ENCODE assay signal across 9 cellular contexts in the genomic region with DNA sequence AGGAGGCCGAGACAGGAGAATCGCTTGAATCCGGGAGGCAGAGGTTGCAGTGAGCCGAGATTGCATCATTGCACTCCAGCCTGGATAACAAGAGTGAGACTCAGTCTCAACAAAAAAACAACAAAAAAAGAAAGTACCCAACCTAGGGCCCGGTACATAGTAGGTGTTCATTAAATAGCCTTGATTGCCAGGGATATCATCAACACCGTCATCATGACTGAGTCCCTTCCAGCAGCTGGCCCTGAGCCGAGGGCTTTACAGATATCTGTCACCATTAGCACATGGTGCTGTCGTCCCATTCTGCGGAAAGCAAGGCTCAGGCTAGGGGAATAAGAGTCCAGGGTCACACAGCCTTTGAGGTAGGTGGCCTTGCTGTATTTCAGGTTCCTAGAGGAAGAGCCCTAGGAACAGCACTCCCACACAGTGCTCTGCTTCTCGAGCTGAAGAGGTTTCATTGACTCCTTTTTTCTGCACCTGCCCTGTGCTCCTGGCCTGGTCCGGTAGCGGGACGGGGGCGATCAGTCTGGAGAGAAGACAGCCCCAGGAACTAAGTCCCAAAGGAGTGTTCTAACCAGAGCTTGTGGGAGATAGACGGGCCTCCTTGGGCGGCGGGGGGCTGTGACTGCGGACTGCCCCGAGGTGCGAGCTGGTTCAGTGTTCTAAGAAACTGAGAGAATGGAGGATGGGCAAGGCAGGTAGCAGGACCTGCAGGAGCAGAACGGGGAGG. TPM values are rescaled to one million over a fixed set of nuclear protein-coding genes. Genes with fewer than 3 reads are reported as not detected.
DNase-seq lines count a peak whose midpoint lies in the region; ATAC-seq and TF ChIP-seq lines count a peak whose summit lies in the region.
"Had no signal": no experiment of that assay in that cellular context is flagged by ENCODE, and none has a peak within 500 bp of the region (broad histone marks: within the 10 kb centered on the region; RNA-seq: fewer than 3 reads in every experiment).

No MANE protein-coding gene starts in this region.

- intact Hi-C loops in A673 (cut with micrococcal nuclease; ENCODE audit: unreplicated experiment): loop anchor here (5.0 kb wide), 1 partner anchor 44 kb away; no protein-coding TSS in a partner anchor
- intact Hi-C loops in dendritic cell treated with granulocyte-macrophage colony-stimulating factor and Interleukin-4, amounts not matched to agents 40 ng/mL and 50 ng/mL, for 4 days (cut with micrococcal nuclease): loop anchor here (5.0 kb wide), 1 partner anchor 51 kb away; no protein-coding TSS in a partner anchor
- intact Hi-C loops in left colon (cut with DNase I, micrococcal nuclease): no loop called here

- no peaks in the 10 kb centered on the region for H3K36me3 Mint-ChIP-seq in dendritic cell treated with granulocyte-macrophage colony-stimulating factor and Interleukin-4, amounts not matched to agents 40 ng/mL and 50 ng/mL, for 4 days (ENCODE audit: low read depth)
- no peaks in the 10 kb centered on the region for H3K36me3 Mint-ChIP-seq in nephron (ENCODE audit: low read depth)

- peaks cover 52% of the 10 kb centered on the region for H3K27me3 Mint-ChIP-seq in dendritic cell treated with granulocyte-macrophage colony-stimulating factor and Interleukin-4, amounts not matched to agents 40 ng/mL and 50 ng/mL, for 4 days
- peaks cover 6% of the 10 kb centered on the region for H3K27me3 Mint-ChIP-seq in nephron (ENCODE audit: low read depth)

- H3K36me3 ChIP-seq in A673 (ENCODE audit: insufficient read depth, low read length, poor library complexity, severe bottlenecking): no peaks in the 10 kb centered on the region
- no peaks in the 10 kb centered on the region for H3K36me3 ChIP-seq in HUES64 (ENCODE audit: insufficient read depth, low read length)

- H3K9me3 Mint-ChIP-seq in dendritic cell treated with granulocyte-macrophage colony-stimulating factor and Interleukin-4, amounts not matched to agents 40 ng/mL and 50 ng/mL, for 4 days: no peaks in the 10 kb centered on the region
- H3K9me3 Mint-ChIP-seq in nephron: no peaks in the 10 kb centered on the region

- POLR2A ChIA-PET in A673 (lab: Charles Lee; ENCODE audit: low non-redundant PET): no interaction called here

- H3K4me3 Mint-ChIP-seq in dendritic cell treated with granulocyte-macrophage colony-stimulating factor and Interleukin-4, amounts not matched to agents 40 ng/mL and 50 ng/mL, for 4 days: peak overlapping the region; percentile 67
- peak overlapping the region; percentile 71 to 80 (median 79) for H3K4me3 Mint-ChIP-seq in nephron

- TF ChIP-seq CTCF in A673 (conservative IDR thresholded peaks at IDR 0.05; ENCODE audit: low read depth, low read length) (no peak), nephron (IDR thresholded peaks at IDR 0.05; ENCODE audit: unreplicated experiment in 3 of 3) (no peak)

- TSS peak; percentile 46 for BruUV-seq in A673 (replicated peaks; lab: Mats Ljungman, UMichigan)

- H3K9ac ChIP-seq in HUES64 (ENCODE audit: low read depth, low read length): peak overlapping the region; percentile 48; the same call in 1 of the 2 replicates

- H3K27me3 ChIP-seq in A673 (replicated peaks; ENCODE audit: insufficient read depth, low read depth, low read length, poor library complexity) (no peaks in the 10 kb centered on the region), HUES64 (ENCODE audit: insufficient read depth, low read length) (no peaks in the 10 kb centered on the region; the same call in 1 of the 2 replicates)

- peaks cover 67% of the 10 kb centered on the region for H3K4me1 Mint-ChIP-seq in dendritic cell treated with granulocyte-macrophage colony-stimulating factor and Interleukin-4, amounts not matched to agents 40 ng/mL and 50 ng/mL, for 4 days (ENCODE audit: low read depth)
- peaks cover 72% of the 10 kb centered on the region for H3K4me1 Mint-ChIP-seq in nephron

- H3K4me3 ChIP-seq in A673 (ENCODE audit: low read depth, low read length, poor library complexity, severe bottlenecking): peak overlapping the region; percentile 43
- peak overlapping the region; percentile 47 for H3K4me3 ChIP-seq in HUES64 (ENCODE audit: low read length)

- H3K27ac ChIP-seq in A673 (ENCODE audit: low read depth, low read length, poor library complexity, severe bottlenecking): peak overlapping the region; percentile 89
- H3K27ac ChIP-seq in HUES64 (ENCODE audit: low read depth, low read length): peak overlapping the region; percentile 91

- H3K27ac Mint-ChIP-seq in dendritic cell treated with granulocyte-macrophage colony-stimulating factor and Interleukin-4, amounts not matched to agents 40 ng/mL and 50 ng/mL, for 4 days: peak overlapping the region; percentile 75
- H3K27ac Mint-ChIP-seq in nephron: peak overlapping the region; percentile 94 to 96 (median 96)

- no peak for ATAC-seq in left colon

- 35% methylated on average over 21 of the region's 21 CpGs for WGBS in HUES64

- DNase-seq in A673 (ENCODE audit: low spot score) (no peak), NCI-H345 treated with DMSO at 0.1 percent for 48 hours (lab: John Stamatoyannopoulos, UW; ENCODE audit: unreplicated experiment) (no peak), left colon (no peak), midbrain (lab: John Stamatoyannopoulos, UW) (no peak)
- no peak for DNase-seq in stimulated activated CD4-positive, alpha-beta T cell treated with anti-CD3 and anti-CD28 coated beads, Interleukin-4, amount 100 ng/mL, for 1 hour
- DNase-seq: GDM1 had no signal

- CTCF ChIA-PET in A673 (lab: Charles Lee): interaction anchor here (0.6 to 0.7 kb wide), 2 partner anchors 36 to 121 kb away, joined by 3 to 9 read pairs; no protein-coding TSS in a partner anchor

- peaks cover 41% of the 10 kb centered on the region for H3K4me1 ChIP-seq in A673 (ENCODE audit: insufficient read depth, low read length, poor library complexity, severe bottlenecking)
- peaks cover 40% of the 10 kb centered on the region for H3K4me1 ChIP-seq in HUES64 (ENCODE audit: insufficient read depth, low read length)

- no peaks in the 10 kb centered on the region for H3K9me3 ChIP-seq in A673 (ENCODE audit: low read depth, low read length, poor library complexity, severe bottlenecking)
- no peaks in the 10 kb centered on the region for H3K9me3 ChIP-seq in HUES64 (ENCODE audit: insufficient read depth, low read depth, low read length)

RNA-seq across cellular contexts. Expression of gene CXXC5, which starts 48.2 kb away (rescaled TPM):
- 56.4 and 57.2 TPM in 2 replicates for total RNA-seq in A673 (2021)
- polyA plus RNA-seq in HUES64 (2013, experiment 1 of 2): 83.6 TPM
- 88.1 TPM for polyA plus RNA-seq in HUES64 (2013, experiment 2 of 2)
- total RNA-seq in left colon: 10 to 100 TPM; 28.2 to 30.2 TPM

Comparison
In these comparisons a context has a peak if more than half of its experiments do, and no peak if none do; other contexts are left out.
1. intact Hi-C loops: an anchor here in A673 (5.0 kb wide) and dendritic cell treated with granulocyte-macrophage colony-stimulating factor and Interleukin-4, amounts not matched to agents 40 ng/mL and 50 ng/mL, for 4 days (5.0 kb wide); none called in left colon.